In genomic region chr5:136014049-136014516, GRCh38 we compare ENCODE assay signal across 13 cellular contexts. TPM values are rescaled to one million over a fixed set of nuclear protein-coding genes. Genes with fewer than 3 reads are reported as not detected.
DNase-seq lines count a peak whose midpoint lies in the region; ATAC-seq, FAIRE-seq and TF ChIP-seq lines count a peak whose summit lies in the region.
"Had no signal": no experiment of that assay in that cellular context is flagged by ENCODE, and none has a peak within 500 bp of the region (broad histone marks: within the 10 kb centered on the region; RNA-seq: fewer than 3 reads in every experiment).

No MANE protein-coding gene starts in this region.

- WGBS in esophagus squamous epithelium, 2 donors = 21 to 24% methylated on average over 4 of the region's 4 CpGs

- H3K4me1 ChIP-seq in skeletal muscle satellite cell (ENCODE audit: control insufficient read depth, insufficient read depth, low read length) (peaks cover 82% of the 10 kb centered on the region), esophagus squamous epithelium (peaks cover 0 to 49% (median 19%) of the 10 kb centered on the region in 3 donors)

- H3K4me2 ChIP-seq in skeletal muscle satellite cell (ENCODE audit: low read length) = peak overlapping the region; percentile 32

- DNase-seq in GM19239 (ENCODE audit: insufficient read length, low spot score) (no peak), bronchial epithelial cell (ENCODE audit: low read depth) (peak; percentile 68), ecto neural progenitor cell (ENCODE audit: low spot score) (no peak), NCI-H2196 treated with DMSO at 0.1 percent for 48 hours (lab: John Stamatoyannopoulos, UW; ENCODE audit: unreplicated experiment) (no peak), NCI-H1048 (lab: John Stamatoyannopoulos, UW) (no peak), esophagus squamous epithelium (lab: John Stamatoyannopoulos, UW) (no peak)
- DNase-seq: activated B cell treated with CpG ODN at 0.5 μM for 24 hours; NCI-H345; stimulated activated naive B cell treated with anti-CD40 and anti-IgM and Interleukin-4, amounts not matched to agents 10 μg/mL and 1 μg/mL and 100 μg/mL, for 72 hours had no signal

- FAIRE-seq in GM19239 (lab: Jason Lieb, UNC) = peak; percentile 8
- no peak for FAIRE-seq in bronchial epithelial cell (lab: Jason Lieb, UNC)

- no peak for TF ChIP-seq CTCF in bronchial epithelial cell (IDR thresholded peaks at IDR 0.05; ENCODE audit: insufficient read depth, low read length, severe bottlenecking)
- TF ChIP-seq CTCF in esophagus squamous epithelium (IDR thresholded peaks at IDR 0.05) = no peak

- no peak overlapping the region for H3K4me3 ChIP-seq in bronchial epithelial cell (ENCODE audit: low read depth, low read length)
- no peak overlapping the region for H3K4me3 ChIP-seq in skeletal muscle satellite cell (ENCODE audit: low read length)
- no peak overlapping the region for H3K4me3 ChIP-seq in esophagus squamous epithelium

- H3K27ac ChIP-seq in esophagus squamous epithelium = peak overlapping the region in 2 of 4 donors; percentile 2 to 6
- H3K27ac ChIP-seq: HL-60 had no signal

- no peaks in the 10 kb centered on the region for H3K27me3 ChIP-seq in bronchial epithelial cell (ENCODE audit: control insufficient read depth, insufficient read depth, low read length)
- H3K27me3 ChIP-seq in skeletal muscle satellite cell (ENCODE audit: control insufficient read depth, insufficient read depth, low read length) = no peaks in the 10 kb centered on the region
- peaks cover 0 to 10% (median 0%) of the 10 kb centered on the region in 4 donors for H3K27me3 ChIP-seq in esophagus squamous epithelium

- H3K9ac ChIP-seq in skeletal muscle satellite cell (ENCODE audit: low read depth, low read length) = peak overlapping the region; percentile 36

- intact Hi-C loops in esophagus squamous epithelium (cut with DNase I) = no loop called here

- TF ChIP-seq POLR2A in esophagus squamous epithelium (IDR thresholded peaks at IDR 0.05) = no peak

- H3K9me3 ChIP-seq in skeletal muscle satellite cell (replicated peaks; ENCODE audit: low read length) = no peaks in the 10 kb centered on the region
- H3K9me3 ChIP-seq in esophagus squamous epithelium = no peaks in the 10 kb centered on the region

- H3K36me3 ChIP-seq in bronchial epithelial cell (ENCODE audit: control insufficient read depth, insufficient read depth, low read length) (no peaks in the 10 kb centered on the region), skeletal muscle satellite cell (ENCODE audit: insufficient read depth, low read length) (no peaks in the 10 kb centered on the region), esophagus squamous epithelium (no peaks in the 10 kb centered on the region)

- peak; percentile 64 for ATAC-seq in HG03139 (IDR thresholded peaks at IDR 0.05; ENCODE audit: unreplicated experiment)

RNA-seq across cellular contexts. Expression of gene TGFBI, which starts 14.7 kb away (rescaled TPM):
- total RNA-seq in bronchial epithelial cell (211 and 218 TPM in 2 replicates), esophagus squamous epithelium (10 to 100 TPM in 2 of 4 donors, 1 to 10 TPM in 2; 7.3 to 63.5 (median 33.3) TPM)
- 1,248 and 1,783 TPM in 2 replicates for total RNA-seq in skeletal muscle satellite cell (2012; rRNA removed)

RNA-seq across cellular contexts. Expression of gene LECT2, which starts 59.3 kb away (rescaled TPM):
- total RNA-seq in bronchial epithelial cell (not detected in 2 replicates), esophagus squamous epithelium (not detected)
- total RNA-seq in skeletal muscle satellite cell (2012; rRNA removed) = not detected in 2 replicates
- total RNA-seq: activated B cell treated with CpG ODN at 0.5 μM for 24 hours, progenitor cell of endocrine pancreas had no signal
